Comparison of ENCODE assay signal across 22 cellular contexts in genomic region chr3:67981077-67981476, GRCh38.
DNase-seq lines count a peak whose midpoint lies in the region; ATAC-seq, FAIRE-seq and TF ChIP-seq lines count a peak whose summit lies in the region.
"Had no signal": no experiment of that assay in that cellular context is flagged by ENCODE, and none has a peak within 500 bp of the region (broad histone marks: within the 10 kb centered on the region; RNA-seq: fewer than 3 reads in every experiment).

No MANE protein-coding gene starts in this region.

- H4K20me1 ChIP-seq in HepG2 (ENCODE audit: insufficient read depth, low read length) (no peaks in the 10 kb centered on the region), K562 (replicated peaks; ENCODE audit: control insufficient read depth, insufficient read depth, low read length) (no peaks in the 10 kb centered on the region)

- H3K4me3 ChIP-seq in HepG2 (replicated peaks in 1 of 3; ENCODE audit: insufficient read depth in 1 of 3, low read depth in 2 of 3, low read length in 3 of 3) (no peak overlapping the region), right lobe of liver (no peak overlapping the region), K562 (no peak overlapping the region)
- H3K4me3 ChIP-seq: A549 had no signal

- CTCF ChIA-PET in HepG2 (lab: Yijun Ruan, JAX; ENCODE audit: low intra/inter-chr PET ratio, low total read pairs), result no interaction called here
- CTCF ChIA-PET in HEK293T (lab: Yijun Ruan, JAX), result no interaction called here
- CTCF ChIA-PET in K562 (lab: Yijun Ruan, JAX; ENCODE audit: low intra/inter-chr PET ratio), result no interaction called here

- DNase-seq in DMS53 (lab: John Stamatoyannopoulos, UW) (peak; percentile 0), DMS53 treated with DMSO at 0.1 percent for 48 hours (lab: John Stamatoyannopoulos, UW; ENCODE audit: unreplicated experiment) (no peak), HepG2 (ENCODE audit: low spot score) (no peak), right lobe of liver (no peak), HEK293T (ENCODE audit: extremely low spot score) (no peak), K562 (ENCODE audit: extremely low read depth in 1 of 4, low spot score in 3 of 4) (no peak)
- DNase-seq in stimulated activated naive CD4-positive, alpha-beta T cell treated with Interleukin-2 at 50 U/mL for 16 hours (lab: John Stamatoyannopoulos, UW), result no peak
- DNase-seq: AML-193; Caco-2; Calu3; CD4-positive, alpha-beta T cell; CD8-positive, alpha-beta T cell; DMS79 treated with DMSO at 0.1 percent for 48 hours; GF-D8 had no signal

- POLR2A ChIA-PET in HepG2 (lab: Yijun Ruan, JAX) (no interaction called here), HEK293T (lab: Yijun Ruan, JAX) (no interaction called here), K562 (lab: Yijun Ruan, JAX) (no interaction called here)

- H3K79me2 ChIP-seq in HepG2 (ENCODE audit: insufficient read depth, low read length) (no peaks in the 10 kb centered on the region), K562 (ENCODE audit: control insufficient read depth, insufficient read depth, low read length) (no peaks in the 10 kb centered on the region)

- H3K27ac ChIP-seq in HepG2 (ENCODE audit: extremely low read length, insufficient read depth, low read length), result no peak overlapping the region
- no peak overlapping the region for H3K27ac ChIP-seq in right lobe of liver
- H3K27ac ChIP-seq in K562 (ENCODE audit: extremely low read depth, low read depth, low read length), result no peak overlapping the region
- H3K27ac ChIP-seq: 22Rv1, A549, C4-2B had no signal

- H2AFZ ChIP-seq in HepG2 (ENCODE audit: low read length) (no peak overlapping the region), K562 (ENCODE audit: low read depth, low read length) (no peak overlapping the region)

- H3K27me3 ChIP-seq in HepG2 (ENCODE audit: control insufficient read depth in 1 of 2, insufficient read depth in 2 of 2, low read length in 2 of 2) (no peaks in the 10 kb centered on the region), right lobe of liver (no peaks in the 10 kb centered on the region), K562 (ENCODE audit: control insufficient read depth in 2 of 2, insufficient read depth in 2 of 2, low read length in 2 of 2) (no peaks in the 10 kb centered on the region)

- TF ChIP-seq EP300 in HepG2 (IDR thresholded peaks at IDR 0.05; ENCODE audit: low read depth in 2 of 2, low read length in 2 of 2), result no peak
- TF ChIP-seq EP300 in HepG2 (CRISPR knock-in tag; IDR thresholded peaks at IDR 0.05; ENCODE audit: borderline replicate concordance), result no peak
- TF ChIP-seq EP300 in K562 (IDR thresholded peaks at IDR 0.05; ENCODE audit: low read length), result no peak

- no peak overlapping the region for H3K9ac ChIP-seq in HepG2 (ENCODE audit: insufficient read depth, low read depth, low read length)
- H3K9ac ChIP-seq in K562 (ENCODE audit: insufficient read depth in 1 of 2, low read depth in 2 of 2, low read length in 2 of 2), result no peak overlapping the region

- ATAC-seq in HepG2 (no peak), right lobe of liver (no peak), K562 (no peak), GM19463 (IDR thresholded peaks at IDR 0.05; ENCODE audit: unreplicated experiment) (no peak)
- ATAC-seq: A549; CD8-positive, alpha-beta T cell had no signal

- no peak for TF ChIP-seq RAD21 in HepG2 (CRISPR knock-in tag; IDR thresholded peaks at IDR 0.05)
- TF ChIP-seq RAD21 in K562 (CRISPR knock-in tag; conservative IDR thresholded peaks at IDR 0.05 in 1 of 2, IDR thresholded peaks at IDR 0.05 in 1 of 2), result no peak

- TF ChIP-seq CTCF in HepG2 (CRISPR knock-in tag; IDR thresholded peaks at IDR 0.05) (no peak), right lobe of liver (IDR thresholded peaks at IDR 0.05) (no peak), K562 (IDR thresholded peaks at IDR 0.05 in 2 of 3, conservative IDR thresholded peaks at IDR 0.05 in 1 of 3; ENCODE audit: insufficient read depth in 2 of 3, low read depth in 1 of 3, low read length in 3 of 3) (no peak)

- H3K4me1 ChIP-seq in HepG2 (ENCODE audit: insufficient read depth, low read length) (peaks cover 8% of the 10 kb centered on the region; the same call in 1 of the 2 replicates), right lobe of liver (peaks cover 0 to 3% (median 0%) of the 10 kb centered on the region in 4 donors), K562 (replicated peaks in 1 of 2; ENCODE audit: control insufficient read depth in 2 of 2, insufficient read depth in 2 of 2, low read length in 2 of 2) (no peaks in the 10 kb centered on the region)
- H3K4me1 ChIP-seq: A549, Caco-2 had no signal

- no TSS peak for BruUV-seq in HepG2 (replicated peaks; lab: Mats Ljungman, UMichigan)
- BruUV-seq in K562 (replicated peaks; lab: Mats Ljungman, UMichigan), result no TSS peak

- no peaks in the 10 kb centered on the region for H3K36me3 ChIP-seq in HepG2 (replicated peaks in 1 of 2; ENCODE audit: control insufficient read depth in 1 of 2, insufficient read depth in 2 of 2, low read length in 2 of 2)
- H3K36me3 ChIP-seq in right lobe of liver, result no peaks in the 10 kb centered on the region
- no peaks in the 10 kb centered on the region for H3K36me3 ChIP-seq in K562 (ENCODE audit: control insufficient read depth, insufficient read depth, low read length)

- H3K9me3 ChIP-seq in HepG2 (ENCODE audit: low read length) (no peaks in the 10 kb centered on the region), right lobe of liver (no peaks in the 10 kb centered on the region), K562 (replicated peaks; ENCODE audit: control insufficient read depth, insufficient read depth, low read depth, low read length) (no peaks in the 10 kb centered on the region)
- H3K9me3 ChIP-seq: A549, Caco-2 had no signal

- WGBS in HepG2 (ENCODE audit: low lambda C conversion rate), result 32% methylated on average over 3 of the region's 3 CpGs
- WGBS in right lobe of liver (ENCODE audit: insufficient coverage, low coverage, low lambda C conversion rate, missing lambda C conversion rate), result 93% methylated on average over 3 of the region's 3 CpGs
- WGBS in K562 (ENCODE audit: insufficient coverage, low coverage, missing lambda C conversion rate), result 0% methylated on average over 3 of the region's 3 CpGs

- in situ Hi-C loops in HepG2 (cut with HindIII; ENCODE audit: extremely low pct_ligation_motif_present, low pct_unique_long_range_greater_than_20kb), result no loop called here
- in situ Hi-C loops in K562 (cut with MboI), result no loop called here

- TF ChIP-seq POLR2A in HepG2 (IDR thresholded peaks at IDR 0.05; ENCODE audit: insufficient read depth in 1 of 2, low read depth in 2 of 2, low read length in 2 of 2) (no peak), right lobe of liver (IDR thresholded peaks at IDR 0.05) (no peak), K562 (conservative IDR thresholded peaks at IDR 0.05) (no peak)

- H3K4me2 ChIP-seq in HepG2 (ENCODE audit: low read depth, low read length) (no peak overlapping the region), K562 (ENCODE audit: insufficient read depth, low read length) (no peak overlapping the region)
- H3K4me2 ChIP-seq: A549 had no signal

- H3K9me1 ChIP-seq in K562 (ENCODE audit: control insufficient read depth, insufficient read depth, low read length), result no peaks in the 10 kb centered on the region

- intact Hi-C loops in HepG2 (cut with micrococcal nuclease; ENCODE audit: unreplicated experiment), result no loop called here
- intact Hi-C loops in right lobe of liver (cut with DNase I), result no loop called here
- intact Hi-C loops in K562 (cut with micrococcal nuclease), result no loop called here

- FAIRE-seq in HepG2 (lab: Jason Lieb, UNC) (no peak), K562 (lab: Jason Lieb, UNC) (no peak)
- FAIRE-seq: A549, D721Med, G401.6, GM12892, GM18507 had no signal

TF ChIP-seq in HepG2, 621 proteins besides CTCF, POLR2A, EP300 and RAD21 (continues in another document):
- TF ChIP-seq BRCA1 (CRISPR knock-in tag; IDR thresholded peaks at IDR 0.05) (no peak), CHCHD3 (CRISPR knock-in tag; IDR thresholded peaks at IDR 0.05) (no peak), ZFP36 (IDR thresholded peaks at IDR 0.05; ENCODE audit: borderline replicate concordance, low read depth, low read length, partially characterized antibody) (no peak)

TF ChIP-seq in HEK293T, 16 proteins besides CTCF, POLR2A, EP300 and RAD21:
- no peak for TF ChIP-seq ARNT (IDR thresholded peaks at IDR 0.05)
- no peak for TF ChIP-seq ZNF384 (IDR thresholded peaks at IDR 0.05)
- TF ChIP-seq, protein P1, sequence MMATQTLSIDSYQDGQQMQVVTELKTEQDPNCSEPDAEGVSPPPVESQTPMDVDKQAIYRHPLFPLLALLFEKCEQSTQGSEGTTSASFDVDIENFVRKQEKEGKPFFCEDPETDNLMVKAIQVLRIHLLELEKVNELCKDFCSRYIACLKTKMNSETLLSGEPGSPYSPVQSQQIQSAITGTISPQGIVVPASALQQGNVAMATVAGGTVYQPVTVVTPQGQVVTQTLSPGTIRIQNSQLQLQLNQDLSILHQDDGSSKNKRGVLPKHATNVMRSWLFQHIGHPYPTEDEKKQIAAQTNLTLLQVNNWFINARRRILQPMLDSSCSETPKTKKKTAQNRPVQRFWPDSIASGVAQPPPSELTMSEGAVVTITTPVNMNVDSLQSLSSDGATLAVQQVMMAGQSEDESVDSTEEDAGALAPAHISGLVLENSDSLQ (IDR thresholded peaks at IDR 0.05), result no peak
- TF ChIP-seq LEF1 (IDR thresholded peaks at IDR 0.05; ENCODE audit: borderline replicate concordance), result no peak
- TF ChIP-seq SUZ12 (IDR thresholded peaks at IDR 0.05), result no peak
- TF ChIP-seq NFRKB (IDR thresholded peaks at IDR 0.05), result no peak
- peak; percentile 89 for TF ChIP-seq ELF4 (IDR thresholded peaks at IDR 0.05)
- TF ChIP-seq FOXA1 (IDR thresholded peaks at IDR 0.05), result no peak

TF ChIP-seq in K562, 482 proteins besides CTCF, POLR2A, EP300 and RAD21 (continues in another document):
- TF ChIP-seq ETS1 (conservative IDR thresholded peaks at IDR 0.05; ENCODE audit: control insufficient read depth, low read depth, low read length) (no peak), RBM34 (IDR thresholded peaks at IDR 0.05; ENCODE audit: borderline replicate concordance, insufficient read depth, low read length) (no peak)
